In the genomic region with DNA sequence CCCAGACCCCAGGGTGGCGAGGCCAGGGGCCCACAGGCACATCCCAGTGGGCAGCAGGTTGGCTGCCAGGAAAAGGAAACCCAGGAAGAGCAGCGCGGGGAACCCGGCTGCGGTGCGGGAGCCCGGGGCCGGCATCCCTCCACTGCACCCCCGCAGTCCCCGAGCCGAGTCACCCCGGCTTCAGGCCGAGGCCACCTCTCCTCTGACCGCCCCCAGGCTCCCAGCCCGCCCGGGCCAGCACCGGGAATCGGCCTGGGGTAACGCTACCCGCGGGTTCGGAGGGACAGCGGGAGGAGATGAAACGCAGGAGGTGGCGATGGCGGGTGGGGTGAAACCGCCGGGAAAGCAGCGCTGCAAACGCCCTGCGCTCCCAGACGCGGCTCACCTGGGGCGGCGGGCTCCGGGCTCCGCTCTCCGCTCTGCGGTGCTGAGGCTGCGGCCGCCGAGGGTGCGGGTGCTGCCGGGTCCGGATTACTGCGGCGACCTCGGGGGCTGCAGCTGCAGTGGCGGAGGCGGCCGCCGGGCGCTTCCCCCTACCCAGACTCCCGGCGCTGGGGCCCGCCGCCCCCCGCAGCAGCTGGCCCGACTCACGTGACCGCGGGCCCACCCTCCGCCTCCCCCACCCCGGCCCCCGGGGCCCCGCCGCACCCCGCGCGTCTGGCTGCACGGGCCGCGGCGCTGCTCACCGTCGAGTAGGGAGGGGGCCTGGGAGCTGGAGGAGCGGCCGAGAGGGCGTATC, we compare ENCODE assay signal across 8 cellular contexts.
A peak's percentile ranks its signal among the peaks of the same experiment; 100 is the strongest.
DNase-seq lines count a peak whose midpoint lies in the region; ATAC-seq and TF ChIP-seq lines count a peak whose summit lies in the region.

A gene with protein sequence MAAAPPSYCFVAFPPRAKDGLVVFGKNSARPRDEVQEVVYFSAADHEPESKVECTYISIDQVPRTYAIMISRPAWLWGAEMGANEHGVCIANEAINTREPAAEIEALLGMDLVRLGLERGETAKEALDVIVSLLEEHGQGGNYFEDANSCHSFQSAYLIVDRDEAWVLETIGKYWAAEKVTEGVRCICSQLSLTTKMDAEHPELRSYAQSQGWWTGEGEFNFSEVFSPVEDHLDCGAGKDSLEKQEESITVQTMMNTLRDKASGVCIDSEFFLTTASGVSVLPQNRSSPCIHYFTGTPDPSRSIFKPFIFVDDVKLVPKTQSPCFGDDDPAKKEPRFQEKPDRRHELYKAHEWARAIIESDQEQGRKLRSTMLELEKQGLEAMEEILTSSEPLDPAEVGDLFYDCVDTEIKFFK (minus strand): TSS at position 545 of the 739 bp plus-strand sequence. CDS start 20,734 bp downstream, outside the sequence.

- ATAC-seq in HG03175 (IDR thresholded peaks at IDR 0.05; ENCODE audit: unreplicated experiment) = peak; percentile 33

- in situ Hi-C loops in GM18951 (cut with MboI; ENCODE audit: low sequenced_read_pairs, unreplicated experiment) (no loop called here), astrocyte of the spinal cord (cut with HindIII; ENCODE audit: low sequenced_read_pairs) (no loop called here)

- DNase-seq in Ammon's horn (ENCODE audit: low spot score) = peak; percentile 53
- DNase-seq in astrocyte of the spinal cord (ENCODE audit: low read depth, low spot score) = peak; percentile 37
- peak; percentile 41 to 58 for DNase-seq in hippocampal formation (lab: John Stamatoyannopoulos, UW)
- peak; percentile 47 for DNase-seq in putamen (ENCODE audit: low spot score)
- DNase-seq in SIG-M5 (lab: John Stamatoyannopoulos, UW) = no peak

- peak; percentile 67 for TF ChIP-seq POLR2A in GM18951 (IDR thresholded peaks at IDR 0.05; ENCODE audit: extremely low read depth, insufficient read depth, insufficient read length)
- TF ChIP-seq POLR2A in Raji (IDR thresholded peaks at IDR 0.05; ENCODE audit: insufficient read depth, low read depth, low read length) = 0 out of 2 replicates have a peak, but pooled peaks have one; percentile 22

- peak within 1 kb of the TSS; percentile 84 for H3K4me3 ChIP-seq in astrocyte of the spinal cord (ENCODE audit: low read depth, low read length)

- TF ChIP-seq CTCF in astrocyte of the spinal cord (IDR thresholded peaks at IDR 0.05; ENCODE audit: low read depth, low read length) = no peak
